1 cellular context compared by ENCODE assay signal in the genomic region with DNA sequence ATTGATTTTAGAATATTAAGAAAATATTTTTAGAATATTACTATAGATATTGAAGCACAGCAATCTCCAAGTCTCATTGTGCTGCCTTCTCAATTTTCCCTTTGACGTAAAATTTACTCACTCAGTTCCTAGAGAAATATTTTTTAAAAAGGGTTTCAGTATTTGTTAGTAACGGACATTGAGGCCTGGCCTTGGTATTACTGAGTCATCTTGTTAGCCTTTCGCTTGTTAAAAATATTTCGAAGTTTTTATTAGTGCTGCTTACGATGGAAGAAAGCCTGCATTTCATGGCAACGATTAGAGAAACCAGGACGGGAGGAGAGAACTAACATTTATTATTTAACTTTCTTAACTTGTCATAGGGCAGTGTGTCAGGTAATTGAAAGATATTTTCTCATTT.
TF ChIP-seq lines count a peak whose summit lies in the region.

No MANE protein-coding gene starts in this region.

TF ChIP-seq in WTC11, 78 proteins besides CTCF, POLR2A, EP300 and RAD21 (continued from another document):
- TF ChIP-seq, protein P1, sequence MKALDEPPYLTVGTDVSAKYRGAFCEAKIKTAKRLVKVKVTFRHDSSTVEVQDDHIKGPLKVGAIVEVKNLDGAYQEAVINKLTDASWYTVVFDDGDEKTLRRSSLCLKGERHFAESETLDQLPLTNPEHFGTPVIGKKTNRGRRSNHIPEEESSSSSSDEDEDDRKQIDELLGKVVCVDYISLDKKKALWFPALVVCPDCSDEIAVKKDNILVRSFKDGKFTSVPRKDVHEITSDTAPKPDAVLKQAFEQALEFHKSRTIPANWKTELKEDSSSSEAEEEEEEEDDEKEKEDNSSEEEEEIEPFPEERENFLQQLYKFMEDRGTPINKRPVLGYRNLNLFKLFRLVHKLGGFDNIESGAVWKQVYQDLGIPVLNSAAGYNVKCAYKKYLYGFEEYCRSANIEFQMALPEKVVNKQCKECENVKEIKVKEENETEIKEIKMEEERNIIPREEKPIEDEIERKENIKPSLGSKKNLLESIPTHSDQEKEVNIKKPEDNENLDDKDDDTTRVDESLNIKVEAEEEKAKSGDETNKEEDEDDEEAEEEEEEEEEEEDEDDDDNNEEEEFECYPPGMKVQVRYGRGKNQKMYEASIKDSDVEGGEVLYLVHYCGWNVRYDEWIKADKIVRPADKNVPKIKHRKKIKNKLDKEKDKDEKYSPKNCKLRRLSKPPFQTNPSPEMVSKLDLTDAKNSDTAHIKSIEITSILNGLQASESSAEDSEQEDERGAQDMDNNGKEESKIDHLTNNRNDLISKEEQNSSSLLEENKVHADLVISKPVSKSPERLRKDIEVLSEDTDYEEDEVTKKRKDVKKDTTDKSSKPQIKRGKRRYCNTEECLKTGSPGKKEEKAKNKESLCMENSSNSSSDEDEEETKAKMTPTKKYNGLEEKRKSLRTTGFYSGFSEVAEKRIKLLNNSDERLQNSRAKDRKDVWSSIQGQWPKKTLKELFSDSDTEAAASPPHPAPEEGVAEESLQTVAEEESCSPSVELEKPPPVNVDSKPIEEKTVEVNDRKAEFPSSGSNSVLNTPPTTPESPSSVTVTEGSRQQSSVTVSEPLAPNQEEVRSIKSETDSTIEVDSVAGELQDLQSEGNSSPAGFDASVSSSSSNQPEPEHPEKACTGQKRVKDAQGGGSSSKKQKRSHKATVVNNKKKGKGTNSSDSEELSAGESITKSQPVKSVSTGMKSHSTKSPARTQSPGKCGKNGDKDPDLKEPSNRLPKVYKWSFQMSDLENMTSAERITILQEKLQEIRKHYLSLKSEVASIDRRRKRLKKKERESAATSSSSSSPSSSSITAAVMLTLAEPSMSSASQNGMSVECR (CRISPR knock-in tag; IDR thresholded peaks at IDR 0.05; ENCODE audit: borderline replicate concordance): no peak
- TF ChIP-seq JAZF1 (CRISPR knock-in tag; IDR thresholded peaks at IDR 0.05) (no peak), NR3C1 (CRISPR knock-in tag; conservative IDR thresholded peaks at IDR 0.05; ENCODE audit: low read depth) (no peak)
- TF ChIP-seq, protein P2, sequence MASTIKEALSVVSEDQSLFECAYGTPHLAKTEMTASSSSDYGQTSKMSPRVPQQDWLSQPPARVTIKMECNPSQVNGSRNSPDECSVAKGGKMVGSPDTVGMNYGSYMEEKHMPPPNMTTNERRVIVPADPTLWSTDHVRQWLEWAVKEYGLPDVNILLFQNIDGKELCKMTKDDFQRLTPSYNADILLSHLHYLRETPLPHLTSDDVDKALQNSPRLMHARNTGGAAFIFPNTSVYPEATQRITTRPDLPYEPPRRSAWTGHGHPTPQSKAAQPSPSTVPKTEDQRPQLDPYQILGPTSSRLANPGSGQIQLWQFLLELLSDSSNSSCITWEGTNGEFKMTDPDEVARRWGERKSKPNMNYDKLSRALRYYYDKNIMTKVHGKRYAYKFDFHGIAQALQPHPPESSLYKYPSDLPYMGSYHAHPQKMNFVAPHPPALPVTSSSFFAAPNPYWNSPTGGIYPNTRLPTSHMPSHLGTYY (CRISPR knock-in tag; IDR thresholded peaks at IDR 0.05): no peak
